ENCODE assay signal across 13 cellular contexts in genomic region chr1:207755846-207756692, GRCh38. TPM values are rescaled to one million over a fixed set of nuclear protein-coding genes. Genes with fewer than 3 reads are reported as not detected.
A peak's percentile ranks its signal among the peaks of the same experiment; 100 is the strongest.
DNase-seq lines count a peak whose midpoint lies in the region; ATAC-seq and TF ChIP-seq lines count a peak whose summit lies in the region.
"Had no signal": no experiment of that assay in that cellular context is flagged by ENCODE, and none has a peak within 500 bp of the region (broad histone marks: within the 10 kb centered on the region; RNA-seq: fewer than 3 reads in every experiment).

No MANE protein-coding gene starts in this region.

- ATAC-seq in natural killer cell treated with Interleukin-12 subunit alpha and Interleukin-12 subunit beta and Interleukin-15 and Interleukin-18, amount 100 ng/mL, for 72 hours, result no peak
- ATAC-seq in natural killer cell, result no peak
- no peak for ATAC-seq in HG03520 (IDR thresholded peaks at IDR 0.05; ENCODE audit: unreplicated experiment)
- ATAC-seq: left lung had no signal

- no peaks in the 10 kb centered on the region for H3K9me3 Mint-ChIP-seq in natural killer cell treated with Interleukin-12 subunit alpha and Interleukin-12 subunit beta and Interleukin-15 and Interleukin-18, amount 100 ng/mL, for 72 hours
- no peaks in the 10 kb centered on the region for H3K9me3 Mint-ChIP-seq in natural killer cell
- H3K9me3 Mint-ChIP-seq in activated T-helper 1 cell treated with anti-CD3 and anti-CD28 coated beads, Interleukin-12 subunit alpha, Interleukin-12 subunit beta, Interleukin-2, Interleukin-4 antibody, amounts not matched to agents 30 ng/mL and 10 ng/mL and 1 ng/mL, durations not matched to agents 14 hours and 24 hours and 36 hours, result no peaks in the 10 kb centered on the region

- H3K27me3 Mint-ChIP-seq in natural killer cell treated with Interleukin-12 subunit alpha and Interleukin-12 subunit beta and Interleukin-15 and Interleukin-18, amount 100 ng/mL, for 72 hours, result no peaks in the 10 kb centered on the region
- no peaks in the 10 kb centered on the region for H3K27me3 Mint-ChIP-seq in natural killer cell (ENCODE audit: low read depth in 2 of 2)
- H3K27me3 Mint-ChIP-seq in activated T-helper 1 cell treated with anti-CD3 and anti-CD28 coated beads, Interleukin-12 subunit alpha, Interleukin-12 subunit beta, Interleukin-2, Interleukin-4 antibody, amounts not matched to agents 30 ng/mL and 10 ng/mL and 1 ng/mL, durations not matched to agents 14 hours and 24 hours and 36 hours (ENCODE audit: insufficient read depth), result no peaks in the 10 kb centered on the region

- H3K4me3 ChIP-seq in esophagus muscularis mucosa, result no peak overlapping the region

- H3K27me3 ChIP-seq in esophagus muscularis mucosa, result no peaks in the 10 kb centered on the region
- H3K27me3 ChIP-seq: left lung had no signal

- 62% methylated on average over 2 of the region's 2 CpGs for WGBS in esophagus muscularis mucosa

- no peak for TF ChIP-seq CTCF in natural killer cell (IDR thresholded peaks at IDR 0.05)
- TF ChIP-seq CTCF in esophagus muscularis mucosa (IDR thresholded peaks at IDR 0.05), result no peak

- no peak for TF ChIP-seq POLR2A in esophagus muscularis mucosa (IDR thresholded peaks at IDR 0.05; ENCODE audit: low read depth)

- no peak for DNase-seq in natural killer cell treated with Interleukin-12 subunit alpha and Interleukin-12 subunit beta and Interleukin-15 and Interleukin-18, amount 100 ng/mL, for 72 hours (ENCODE audit: low spot score)
- DNase-seq in natural killer cell, result no peak
- no peak for DNase-seq in activated T-helper 1 cell treated with anti-CD3 and anti-CD28 coated beads, Interleukin-12 subunit alpha, Interleukin-12 subunit beta, Interleukin-2, Interleukin-4 antibody, amounts not matched to agents 30 ng/mL and 10 ng/mL and 1 ng/mL, durations not matched to agents 14 hours and 24 hours and 36 hours (ENCODE audit: low spot score)
- DNase-seq in kidney glomerular epithelial cell (lab: John Stamatoyannopoulos, UW), result peak; percentile 35
- no peak for DNase-seq in SK-N-DZ (ENCODE audit: low spot score)
- DNase-seq in NCI-H1930 (lab: John Stamatoyannopoulos, UW), result no peak
- no peak for DNase-seq in esophagus muscularis mucosa (ENCODE audit: extremely low spot score)
- DNase-seq: activated CD8-positive, alpha-beta memory T cell treated with anti-CD3 and anti-CD28 coated beads, Interleukin-2, amount 50 U/mL, for 48 hours; cerebellar nuclear complex; foreskin melanocyte; left lung; NCI-H2081 treated with DMSO at 0.1 percent for 48 hours had no signal

- peaks cover 15 to 42% (median 34%) of the 10 kb centered on the region in 4 donors for H3K36me3 ChIP-seq in esophagus muscularis mucosa

- no peak for TF ChIP-seq EP300 in esophagus muscularis mucosa (IDR thresholded peaks at IDR 0.05)

- H3K4me1 Mint-ChIP-seq in natural killer cell treated with Interleukin-12 subunit alpha and Interleukin-12 subunit beta and Interleukin-15 and Interleukin-18, amount 100 ng/mL, for 72 hours (ENCODE audit: low read depth in 2 of 2), result peaks cover 37 to 63% of the 10 kb centered on the region in 2 donors
- peaks cover 55 to 57% of the 10 kb centered on the region in 2 donors for H3K4me1 Mint-ChIP-seq in natural killer cell
- peaks cover 49% of the 10 kb centered on the region for H3K4me1 Mint-ChIP-seq in activated T-helper 1 cell treated with anti-CD3 and anti-CD28 coated beads, Interleukin-12 subunit alpha, Interleukin-12 subunit beta, Interleukin-2, Interleukin-4 antibody, amounts not matched to agents 30 ng/mL and 10 ng/mL and 1 ng/mL, durations not matched to agents 14 hours and 24 hours and 36 hours (ENCODE audit: low read depth)

- H3K36me3 Mint-ChIP-seq in natural killer cell treated with Interleukin-12 subunit alpha and Interleukin-12 subunit beta and Interleukin-15 and Interleukin-18, amount 100 ng/mL, for 72 hours, result peaks cover 16% of the 10 kb centered on the region
- peaks cover under 1% of the 10 kb centered on the region for H3K36me3 Mint-ChIP-seq in natural killer cell
- peaks cover 19% of the 10 kb centered on the region for H3K36me3 Mint-ChIP-seq in activated T-helper 1 cell treated with anti-CD3 and anti-CD28 coated beads, Interleukin-12 subunit alpha, Interleukin-12 subunit beta, Interleukin-2, Interleukin-4 antibody, amounts not matched to agents 30 ng/mL and 10 ng/mL and 1 ng/mL, durations not matched to agents 14 hours and 24 hours and 36 hours (ENCODE audit: low read depth)

- no peaks in the 10 kb centered on the region for H3K9me3 ChIP-seq in esophagus muscularis mucosa
- H3K9me3 ChIP-seq: left lung had no signal

- H3K27ac ChIP-seq in esophagus muscularis mucosa (replicated peaks in 1 of 4), result no peak overlapping the region

- peak overlapping the region; percentile 14 to 24 for H3K27ac Mint-ChIP-seq in natural killer cell treated with Interleukin-12 subunit alpha and Interleukin-12 subunit beta and Interleukin-15 and Interleukin-18, amount 100 ng/mL, for 72 hours
- H3K27ac Mint-ChIP-seq in natural killer cell, result peak overlapping the region in 1 of 2 donors; percentile 3
- peak overlapping the region; percentile 10 for H3K27ac Mint-ChIP-seq in activated T-helper 1 cell treated with anti-CD3 and anti-CD28 coated beads, Interleukin-12 subunit alpha, Interleukin-12 subunit beta, Interleukin-2, Interleukin-4 antibody, amounts not matched to agents 30 ng/mL and 10 ng/mL and 1 ng/mL, durations not matched to agents 14 hours and 24 hours and 36 hours

- peaks cover 35 to 43% (median 38%) of the 10 kb centered on the region in 4 donors for H3K4me1 ChIP-seq in esophagus muscularis mucosa

- H3K4me3 Mint-ChIP-seq in natural killer cell treated with Interleukin-12 subunit alpha and Interleukin-12 subunit beta and Interleukin-15 and Interleukin-18, amount 100 ng/mL, for 72 hours, result no peak overlapping the region
- no peak overlapping the region for H3K4me3 Mint-ChIP-seq in natural killer cell
- no peak overlapping the region for H3K4me3 Mint-ChIP-seq in activated T-helper 1 cell treated with anti-CD3 and anti-CD28 coated beads, Interleukin-12 subunit alpha, Interleukin-12 subunit beta, Interleukin-2, Interleukin-4 antibody, amounts not matched to agents 30 ng/mL and 10 ng/mL and 1 ng/mL, durations not matched to agents 14 hours and 24 hours and 36 hours

- intact Hi-C loops in natural killer cell (cut with micrococcal nuclease) (no loop called here), esophagus muscularis mucosa (cut with DNase I) (no loop called here)
- intact Hi-C loops in activated T-helper 1 cell treated with anti-CD3 and anti-CD28 coated beads, Interleukin-12 subunit alpha, Interleukin-12 subunit beta, Interleukin-2, Interleukin-4 antibody, amounts not matched to agents 30 ng/mL and 10 ng/mL and 1 ng/mL, durations not matched to agents 14 hours and 24 hours and 36 hours (cut with micrococcal nuclease), result loop anchor here (10.0 kb wide), 1 partner anchor 431 kb away; the partner anchor contains the start of gene CD55

RNA-seq across cellular contexts. Expression of gene CD46, which starts 4.2 kb away (rescaled TPM):
- total RNA-seq in natural killer cell treated with Interleukin-12 subunit alpha and Interleukin-12 subunit beta and Interleukin-15 and Interleukin-18, amount 100 ng/mL, for 72 hours, result 100 to 1,000 TPM in 1 of 2 donors, 10 to 100 TPM in 1; 88.2 to 122 TPM
- total RNA-seq in natural killer cell, result 100 to 1,000 TPM; 110 to 126 (median 124) TPM
- total RNA-seq in activated T-helper 1 cell treated with anti-CD3 and anti-CD28 coated beads, Interleukin-12 subunit alpha, Interleukin-12 subunit beta, Interleukin-2, Interleukin-4 antibody, amounts not matched to agents 30 ng/mL and 10 ng/mL and 1 ng/mL, durations not matched to agents 14 hours and 24 hours and 36 hours, result 101 and 105 TPM in 2 replicates
- polyA plus RNA-seq in SK-N-DZ (2014; cell fraction: cytosol; rRNA removed), result 60.0 and 70.5 TPM in 2 replicates
- 383 and 470 TPM in 2 replicates for polyA plus RNA-seq in SK-N-DZ (2014; cell fraction: nucleus; rRNA removed)
- total RNA-seq in esophagus muscularis mucosa, result 10 to 100 TPM; 65.6 to 86.4 (median 69.2) TPM
